10 cellular contexts compared by ENCODE assay signal in genomic region chr5:56050566-56051292, GRCh38. TPM values are rescaled to one million over a fixed set of nuclear protein-coding genes. Genes with fewer than 3 reads are reported as not detected.
A peak's percentile ranks its signal among the peaks of the same experiment; 100 is the strongest.
DNase-seq lines count a peak whose midpoint lies in the region; ATAC-seq, FAIRE-seq and TF ChIP-seq lines count a peak whose summit lies in the region.
"Had no signal": no experiment of that assay in that cellular context is flagged by ENCODE, and none has a peak within 500 bp of the region (broad histone marks: within the 10 kb centered on the region; RNA-seq: fewer than 3 reads in every experiment).

No MANE protein-coding gene starts in this region.

- H3K4me1 Mint-ChIP-seq in activated CD8-positive, alpha-beta T cell treated with anti-CD3 and anti-CD28 coated beads, Interleukin-2, amount 10 ng/mL, durations not matched to agents 7 days and 5 days (ENCODE audit: low read depth), result peaks cover 31% of the 10 kb centered on the region

- H3K9me3 ChIP-seq in A549 (peaks cover 13% of the 10 kb centered on the region), right lobe of liver (no peaks in the 10 kb centered on the region)

- peak overlapping the region; percentile 93 for H3K27ac Mint-ChIP-seq in activated CD8-positive, alpha-beta T cell treated with anti-CD3 and anti-CD28 coated beads, Interleukin-2, amount 10 ng/mL, durations not matched to agents 7 days and 5 days

- H3K36me3 Mint-ChIP-seq in activated CD8-positive, alpha-beta T cell treated with anti-CD3 and anti-CD28 coated beads, Interleukin-2, amount 10 ng/mL, durations not matched to agents 7 days and 5 days (ENCODE audit: low read depth), result peaks cover 20% of the 10 kb centered on the region

- CTCF ChIA-PET in A549 (lab: Yijun Ruan, JAX), result interaction anchor here (1.3 kb wide), 1 partner anchor 220 kb away, joined by 3 read pairs; no protein-coding TSS in a partner anchor
- CTCF ChIA-PET in activated CD8-positive, alpha-beta T cell treated with anti-CD3 and anti-CD28 coated beads, Interleukin-2, amount 10 ng/mL, durations not matched to agents 7 days and 5 days (lab: Charles Lee), result interaction anchor here (0.6 to 1.7 kb wide), 11 partner anchors 9 to 660 kb away, joined by 3 to 6 read pairs (median 4); no protein-coding TSS in a partner anchor

- no peaks in the 10 kb centered on the region for H3K27me3 ChIP-seq in right lobe of liver

- H3K9me3 Mint-ChIP-seq in activated CD8-positive, alpha-beta T cell treated with anti-CD3 and anti-CD28 coated beads, Interleukin-2, amount 10 ng/mL, durations not matched to agents 7 days and 5 days (ENCODE audit: insufficient read depth), result peaks cover 18% of the 10 kb centered on the region

- no peak for TF ChIP-seq POLR2A in A549 (IDR thresholded peaks at IDR 0.05; ENCODE audit: low read length)
- TF ChIP-seq POLR2A in right lobe of liver (IDR thresholded peaks at IDR 0.05), result no peak

- FAIRE-seq in A549 (lab: Jason Lieb, UNC) (no peak), GM19239 (lab: Jason Lieb, UNC) (peak; percentile 42)
- FAIRE-seq: D721Med had no signal

- H3K4me3 Mint-ChIP-seq in activated CD8-positive, alpha-beta T cell treated with anti-CD3 and anti-CD28 coated beads, Interleukin-2, amount 10 ng/mL, durations not matched to agents 7 days and 5 days, result peak overlapping the region; percentile 64

- ATAC-seq in A549 (no peak; a peak in 2 of 6 replicates), right lobe of liver (peak; percentile 50 to 81 (median 64)), GM19463 (IDR thresholded peaks at IDR 0.05; ENCODE audit: unreplicated experiment) (no peak), GM21526 (IDR thresholded peaks at IDR 0.05; ENCODE audit: low FRiP score, unreplicated experiment) (no peak)
- ATAC-seq in activated CD8-positive, alpha-beta T cell treated with anti-CD3 and anti-CD28 coated beads, Interleukin-2, amount 10 ng/mL, durations not matched to agents 7 days and 5 days, result peak; percentile 66

- DNase-seq in A549 (ENCODE audit: low read depth in 1 of 2, low spot score in 1 of 2), result no peak
- DNase-seq in GM19239 (ENCODE audit: insufficient read length, low spot score), result no peak
- no peak for DNase-seq in activated CD8-positive, alpha-beta T cell treated with anti-CD3 and anti-CD28 coated beads, Interleukin-2, amount 10 ng/mL, durations not matched to agents 7 days and 5 days
- no peak for DNase-seq in right lobe of liver
- DNase-seq in stimulated activated CD4-positive, alpha-beta T cell treated with anti-CD3 and anti-CD28 coated beads, Interleukin-15, amount 100 ng/mL, for 24 hours, result no peak
- DNase-seq in activated gamma-delta T cell (lab: John Stamatoyannopoulos, UW), result no peak

- H3K4me3 ChIP-seq in A549, result no peak overlapping the region
- no peak overlapping the region for H3K4me3 ChIP-seq in right lobe of liver

- H3K4me1 ChIP-seq in A549, result peaks cover 23% of the 10 kb centered on the region
- H3K4me1 ChIP-seq in right lobe of liver, result peaks cover 0 to 6% (median 1%) of the 10 kb centered on the region in 4 donors

- no peak for TF ChIP-seq EP300 in A549 (IDR thresholded peaks at IDR 0.05)

- POLR2A ChIA-PET in A549 (lab: Yijun Ruan, JAX), result interaction anchor here (0.6 to 1.4 kb wide), 2 partner anchors 49 to 56 kb away, joined by 3 to 5 read pairs; partner anchors contain the start of gene IL6ST
- POLR2A ChIA-PET in activated CD8-positive, alpha-beta T cell treated with anti-CD3 and anti-CD28 coated beads, Interleukin-2, amount 10 ng/mL, durations not matched to agents 7 days and 5 days (lab: Charles Lee), result interaction anchor here (0.6 to 1.4 kb wide), 8 partner anchors 8 to 73 kb away, joined by 3 to 6 read pairs (median 4); no protein-coding TSS in a partner anchor

- H3K4me2 ChIP-seq in A549, result peak overlapping the region; percentile 35

- H3K27me3 Mint-ChIP-seq in activated CD8-positive, alpha-beta T cell treated with anti-CD3 and anti-CD28 coated beads, Interleukin-2, amount 10 ng/mL, durations not matched to agents 7 days and 5 days (ENCODE audit: low read depth), result no peaks in the 10 kb centered on the region

- 6% methylated on average over 1 of the region's 1 CpG for WGBS in A549 (ENCODE audit: missing lambda C conversion rate)
- WGBS in right lobe of liver (ENCODE audit: insufficient coverage, low coverage, low lambda C conversion rate, missing lambda C conversion rate), result 10% methylated on average over 1 of the region's 1 CpG

- intact Hi-C loops in right lobe of liver (cut with DNase I), result no loop called here

- no peak for TF ChIP-seq RAD21 in A549 (conservative IDR thresholded peaks at IDR 0.05 in 1 of 2, IDR thresholded peaks at IDR 0.05 in 1 of 2)

- H3K36me3 ChIP-seq in right lobe of liver, result no peaks in the 10 kb centered on the region

- H3K27ac ChIP-seq in A549 (peak overlapping the region; percentile 52 to 67), right lobe of liver (no peak overlapping the region)
- H3K27ac ChIP-seq: epithelial cell of prostate had no signal

- TF ChIP-seq CTCF in A549 (IDR thresholded peaks at IDR 0.05) (no peak), right lobe of liver (IDR thresholded peaks at IDR 0.05) (no peak)

TF ChIP-seq in A549, 52 proteins besides CTCF, POLR2A, EP300 and RAD21:
- TF ChIP-seq GATA3 (IDR thresholded peaks at IDR 0.05; ENCODE audit: borderline replicate concordance), result peak; percentile 40; the same call in 1 of the 2 replicates
- TF ChIP-seq HOXA7 (CRISPR knock-in tag; IDR thresholded peaks at IDR 0.05), result no peak

RNA-seq across cellular contexts. Expression of gene IL6ST, which starts 56.0 kb away (rescaled TPM):
- polyA plus RNA-seq in A549 (2011; rRNA removed), result 183 and 198 TPM in 2 replicates
- 12.5 and 13.6 TPM in 2 replicates for polyA plus RNA-seq in A549 (2012; cell fraction: cytosol; rRNA removed)
- polyA plus RNA-seq in A549 (2012; cell fraction: nucleus; rRNA removed), result 5.4 and 9.5 TPM in 2 replicates
- polyA plus RNA-seq in A549 (2017; fragmentation: RNase III; extraction: RNeasy Plus Mini Kit Qiagen cat#74134 plus additional on column Dnase treatment), result 45.1 to 53.9 TPM (median 46.2 TPM) in 3 replicates
- 135 and 145 TPM in 2 replicates for polyA minus RNA-seq in A549 (2011; rRNA and poly(A)+ RNA removed)
- total RNA-seq in activated CD8-positive, alpha-beta T cell treated with anti-CD3 and anti-CD28 coated beads, Interleukin-2, amount 10 ng/mL, durations not matched to agents 7 days and 5 days, result 10 to 100 TPM; 28.3 to 37.3 TPM
- 100 to 1,000 TPM; 150 to 341 (median 278) TPM for total RNA-seq in right lobe of liver

Comparison
In these comparisons a context has a peak if more than half of its experiments do, and no peak if none do; other contexts are left out.
1. ATAC-seq: peak in activated CD8-positive, alpha-beta T cell treated with anti-CD3 and anti-CD28 coated beads, Interleukin-2, amount 10 ng/mL, durations not matched to agents 7 days and 5 days (single experiment) and right lobe of liver (4 of 4); none in A549 (0 of 2), GM19463 (single experiment) and GM21526 (single experiment).
2. H3K27ac ChIP-seq: peak in A549 (2 of 2); none in right lobe of liver (0 of 3).